Comparison of ENCODE assay signal across 26 cellular contexts in genomic region chr6:115055579-115055978, GRCh38.
"Had no signal": no experiment of that assay in that cellular context is flagged by ENCODE, and none has a peak within 500 bp of the region (broad histone marks: within the 10 kb centered on the region; RNA-seq: fewer than 3 reads in every experiment).

No MANE protein-coding gene starts in this region.

- FAIRE-seq: pancreas had no signal

- H3K4me3 ChIP-seq: pancreas, psoas muscle, right lobe of liver, sigmoid colon, suprapubic skin, testis, tibial artery, transverse colon, upper lobe of right lung, uterus had no signal

- ATAC-seq: naive thymus-derived CD8-positive, alpha-beta T cell; natural killer cell treated with Interleukin-12 subunit alpha and Interleukin-12 subunit beta and Interleukin-15 and Interleukin-18, amount 100 ng/mL, for 72 hours; pancreas; psoas muscle; right cardiac atrium; right lobe of liver; stimulated activated memory B cell treated with anti-CD40 and anti-IgM and Interleukin-4, amounts not matched to agents 10 μg/mL and 1 μg/mL and 100 μg/mL, for 72 hours; stimulated activated naive CD8-positive, alpha-beta T cell treated with anti-CD3 and anti-CD28 coated beads, Interleukin-15, amount 100 ng/mL, for 72 hours; stimulated activated naive CD8-positive, alpha-beta T cell treated with anti-CD3 and anti-CD28 coated beads, Interleukin-15, Interleukin-2, amounts not matched to agents 100 U/mL and 50 U/mL, for 24 hours; upper lobe of right lung had no signal

- H3K36me3 ChIP-seq: neutrophil, pancreas, right lobe of liver, sigmoid colon, suprapubic skin, tibial artery, transverse colon, upper lobe of right lung, uterus had no signal

- H3K4me1 ChIP-seq: pancreas, psoas muscle, right lobe of liver, sigmoid colon, suprapubic skin, testis, tibial artery, transverse colon, upper lobe of right lung, uterus had no signal

- H3K9me3 ChIP-seq: neutrophil, pancreas, psoas muscle, right lobe of liver, sigmoid colon, suprapubic skin, testis, tibial artery, transverse colon, upper lobe of right lung, uterus had no signal

- H3K27me3 ChIP-seq: neutrophil, pancreas, right lobe of liver, sigmoid colon, suprapubic skin, testis, tibial artery, transverse colon, upper lobe of right lung, uterus had no signal

- H3K27ac ChIP-seq: neutrophil, pancreas, psoas muscle, right lobe of liver, sigmoid colon, suprapubic skin, testis, tibial artery, transverse colon, upper lobe of right lung, uterus had no signal

- DNase-seq: naive thymus-derived CD8-positive, alpha-beta T cell; nephron progenitor cell; nucleus accumbens; pancreas; psoas muscle; right cardiac atrium; right lobe of liver; sigmoid colon; small intestine; stimulated activated CD4-positive, alpha-beta T cell treated with anti-CD3 and anti-CD28 coated beads, Interleukin-1b, Interleukin-23, amount 100 ng/mL, for 48 hours; stimulated activated CD4-positive, alpha-beta T cell treated with anti-CD3 and anti-CD28 coated beads, Interleukin-4, amount 100 ng/mL, for 1 hour; stimulated activated CD4-positive, alpha-beta T cell treated with anti-CD3 and anti-CD28 coated beads, Interleukin-4, amount 100 ng/mL, for 4 hours; stimulated activated CD8-positive, alpha-beta memory T cell treated with anti-CD3 and anti-CD28 coated beads, Interleukin-4, amount 100 ng/mL, for 48 hours; stimulated activated naive CD4-positive, alpha-beta T cell; stimulated activated naive CD8-positive, alpha-beta T cell treated with anti-CD3 and anti-CD28 coated beads, Interleukin-15, amount 100 ng/mL, for 72 hours; stimulated activated naive CD8-positive, alpha-beta T cell treated with anti-CD3 and anti-CD28 coated beads, Interleukin-15, Interleukin-2, amounts not matched to agents 100 U/mL and 50 U/mL, for 24 hours; substantia nigra; testis; tibial artery; transverse colon; upper lobe of right lung; uterus had no signal
